ENCODE assay signal across 1 cellular context in genomic region chr2:230947908-230948365, GRCh38.
A peak's percentile ranks its signal among the peaks of the same experiment; 100 is the strongest.
TF ChIP-seq lines count a peak whose summit lies in the region.

No MANE protein-coding gene starts in this region.

TF ChIP-seq in GM12878, 131 proteins besides CTCF, POLR2A, EP300 and RAD21 (continued from another document and continues in another):
- TF ChIP-seq, protein P1, sequence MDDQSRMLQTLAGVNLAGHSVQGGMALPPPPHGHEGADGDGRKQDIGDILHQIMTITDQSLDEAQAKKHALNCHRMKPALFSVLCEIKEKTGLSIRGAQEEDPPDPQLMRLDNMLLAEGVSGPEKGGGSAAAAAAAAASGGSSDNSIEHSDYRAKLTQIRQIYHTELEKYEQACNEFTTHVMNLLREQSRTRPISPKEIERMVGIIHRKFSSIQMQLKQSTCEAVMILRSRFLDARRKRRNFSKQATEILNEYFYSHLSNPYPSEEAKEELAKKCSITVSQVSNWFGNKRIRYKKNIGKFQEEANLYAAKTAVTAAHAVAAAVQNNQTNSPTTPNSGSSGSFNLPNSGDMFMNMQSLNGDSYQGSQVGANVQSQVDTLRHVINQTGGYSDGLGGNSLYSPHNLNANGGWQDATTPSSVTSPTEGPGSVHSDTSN (IDR thresholded peaks at IDR 0.05; ENCODE audit: insufficient replicate concordance, low read depth, low read length), result no peak
- TF ChIP-seq NR2C2 (IDR thresholded peaks at IDR 0.05; ENCODE audit: borderline replicate concordance, control insufficient read depth, insufficient read length, low read depth) (no peak), ATF3 (IDR thresholded peaks at IDR 0.05; ENCODE audit: borderline replicate concordance, extremely low read depth, low read depth, low read length) (no peak), EZH2 (IDR thresholded peaks at IDR 0.05; ENCODE audit: borderline replicate concordance, control insufficient read depth, low read depth, low read length) (no peak), DPF2 (IDR thresholded peaks at IDR 0.05) (peak; percentile 46; the same call in 1 of the 2 replicates), ZNF384 (IDR thresholded peaks at IDR 0.05; ENCODE audit: borderline replicate concordance, low read depth, low read length) (no peak), ZNF24 (IDR thresholded peaks at IDR 0.05) (no peak), FOS (IDR thresholded peaks at IDR 0.05; ENCODE audit: borderline replicate concordance, extremely low read depth, insufficient read length) (no peak), BHLHE40 (IDR thresholded peaks at IDR 0.05; ENCODE audit: borderline replicate concordance in 1 of 2, low read depth in 2 of 2, low read length in 1 of 2) (peak in 1 of 2 experiments; percentile 42; a peak in 1 of 4 replicates), NFXL1 (IDR thresholded peaks at IDR 0.05; ENCODE audit: borderline replicate concordance) (no peak), CHD1 (IDR thresholded peaks at IDR 0.05; ENCODE audit: low read depth, low read length) (no peak), IRF3 (IDR thresholded peaks at IDR 0.05) (no peak), ASH2L (IDR thresholded peaks at IDR 0.05; ENCODE audit: borderline replicate concordance, low read depth) (no peak), MAX (IDR thresholded peaks at IDR 0.05; ENCODE audit: low read depth, low read length) (no peak), POU2F2 (IDR thresholded peaks at IDR 0.05; ENCODE audit: borderline replicate concordance, low read depth, low read length) (peak; percentile 77; the same call in 2 of the 3 replicates), MLLT1 (IDR thresholded peaks at IDR 0.05) (peak; percentile 59; the same call in 1 of the 2 replicates), PAX8 (IDR thresholded peaks at IDR 0.05) (no peak), CBX3 (IDR thresholded peaks at IDR 0.05; ENCODE audit: borderline replicate concordance, low read depth) (no peak), CREM (IDR thresholded peaks at IDR 0.05; ENCODE audit: low read depth) (peak; percentile 56; the same call in 1 of the 2 replicates), SIN3A (IDR thresholded peaks at IDR 0.05; ENCODE audit: low read depth, low read length) (no peak), HSF1 (IDR thresholded peaks at IDR 0.05; ENCODE audit: low read depth, low read length) (no peak), YY1 (IDR thresholded peaks at IDR 0.05; ENCODE audit: low read depth, low read length) (peak; percentile 67), ATF2 (IDR thresholded peaks at IDR 0.05; ENCODE audit: low read length) (no peak), ZNF687 (IDR thresholded peaks at IDR 0.05) (peak; percentile 88; the same call in 1 of the 2 replicates), FOXK2 (IDR thresholded peaks at IDR 0.05) (no peak), NFYA (IDR thresholded peaks at IDR 0.05; ENCODE audit: borderline replicate concordance, low read depth, low read length) (no peak), ZBTB33 (IDR thresholded peaks at IDR 0.05) (no peak), SMAD5 (IDR thresholded peaks at IDR 0.05; ENCODE audit: low read depth) (no peak; the same call in 1 of the 2 replicates), TAF1 (IDR thresholded peaks at IDR 0.05; ENCODE audit: borderline replicate concordance, low read depth, low read length) (peak; percentile 82), NR2C1 (IDR thresholded peaks at IDR 0.05) (no peak)
- TF ChIP-seq, protein P2, sequence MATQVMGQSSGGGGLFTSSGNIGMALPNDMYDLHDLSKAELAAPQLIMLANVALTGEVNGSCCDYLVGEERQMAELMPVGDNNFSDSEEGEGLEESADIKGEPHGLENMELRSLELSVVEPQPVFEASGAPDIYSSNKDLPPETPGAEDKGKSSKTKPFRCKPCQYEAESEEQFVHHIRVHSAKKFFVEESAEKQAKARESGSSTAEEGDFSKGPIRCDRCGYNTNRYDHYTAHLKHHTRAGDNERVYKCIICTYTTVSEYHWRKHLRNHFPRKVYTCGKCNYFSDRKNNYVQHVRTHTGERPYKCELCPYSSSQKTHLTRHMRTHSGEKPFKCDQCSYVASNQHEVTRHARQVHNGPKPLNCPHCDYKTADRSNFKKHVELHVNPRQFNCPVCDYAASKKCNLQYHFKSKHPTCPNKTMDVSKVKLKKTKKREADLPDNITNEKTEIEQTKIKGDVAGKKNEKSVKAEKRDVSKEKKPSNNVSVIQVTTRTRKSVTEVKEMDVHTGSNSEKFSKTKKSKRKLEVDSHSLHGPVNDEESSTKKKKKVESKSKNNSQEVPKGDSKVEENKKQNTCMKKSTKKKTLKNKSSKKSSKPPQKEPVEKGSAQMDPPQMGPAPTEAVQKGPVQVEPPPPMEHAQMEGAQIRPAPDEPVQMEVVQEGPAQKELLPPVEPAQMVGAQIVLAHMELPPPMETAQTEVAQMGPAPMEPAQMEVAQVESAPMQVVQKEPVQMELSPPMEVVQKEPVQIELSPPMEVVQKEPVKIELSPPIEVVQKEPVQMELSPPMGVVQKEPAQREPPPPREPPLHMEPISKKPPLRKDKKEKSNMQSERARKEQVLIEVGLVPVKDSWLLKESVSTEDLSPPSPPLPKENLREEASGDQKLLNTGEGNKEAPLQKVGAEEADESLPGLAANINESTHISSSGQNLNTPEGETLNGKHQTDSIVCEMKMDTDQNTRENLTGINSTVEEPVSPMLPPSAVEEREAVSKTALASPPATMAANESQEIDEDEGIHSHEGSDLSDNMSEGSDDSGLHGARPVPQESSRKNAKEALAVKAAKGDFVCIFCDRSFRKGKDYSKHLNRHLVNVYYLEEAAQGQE (IDR thresholded peaks at IDR 0.05; ENCODE audit: low read depth, low read length), result no peak
- TF ChIP-seq, protein P3, sequence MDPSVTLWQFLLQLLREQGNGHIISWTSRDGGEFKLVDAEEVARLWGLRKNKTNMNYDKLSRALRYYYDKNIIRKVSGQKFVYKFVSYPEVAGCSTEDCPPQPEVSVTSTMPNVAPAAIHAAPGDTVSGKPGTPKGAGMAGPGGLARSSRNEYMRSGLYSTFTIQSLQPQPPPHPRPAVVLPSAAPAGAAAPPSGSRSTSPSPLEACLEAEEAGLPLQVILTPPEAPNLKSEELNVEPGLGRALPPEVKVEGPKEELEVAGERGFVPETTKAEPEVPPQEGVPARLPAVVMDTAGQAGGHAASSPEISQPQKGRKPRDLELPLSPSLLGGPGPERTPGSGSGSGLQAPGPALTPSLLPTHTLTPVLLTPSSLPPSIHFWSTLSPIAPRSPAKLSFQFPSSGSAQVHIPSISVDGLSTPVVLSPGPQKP (IDR thresholded peaks at IDR 0.05; ENCODE audit: low read depth, low read length), result no peak
- TF ChIP-seq, protein P4, sequence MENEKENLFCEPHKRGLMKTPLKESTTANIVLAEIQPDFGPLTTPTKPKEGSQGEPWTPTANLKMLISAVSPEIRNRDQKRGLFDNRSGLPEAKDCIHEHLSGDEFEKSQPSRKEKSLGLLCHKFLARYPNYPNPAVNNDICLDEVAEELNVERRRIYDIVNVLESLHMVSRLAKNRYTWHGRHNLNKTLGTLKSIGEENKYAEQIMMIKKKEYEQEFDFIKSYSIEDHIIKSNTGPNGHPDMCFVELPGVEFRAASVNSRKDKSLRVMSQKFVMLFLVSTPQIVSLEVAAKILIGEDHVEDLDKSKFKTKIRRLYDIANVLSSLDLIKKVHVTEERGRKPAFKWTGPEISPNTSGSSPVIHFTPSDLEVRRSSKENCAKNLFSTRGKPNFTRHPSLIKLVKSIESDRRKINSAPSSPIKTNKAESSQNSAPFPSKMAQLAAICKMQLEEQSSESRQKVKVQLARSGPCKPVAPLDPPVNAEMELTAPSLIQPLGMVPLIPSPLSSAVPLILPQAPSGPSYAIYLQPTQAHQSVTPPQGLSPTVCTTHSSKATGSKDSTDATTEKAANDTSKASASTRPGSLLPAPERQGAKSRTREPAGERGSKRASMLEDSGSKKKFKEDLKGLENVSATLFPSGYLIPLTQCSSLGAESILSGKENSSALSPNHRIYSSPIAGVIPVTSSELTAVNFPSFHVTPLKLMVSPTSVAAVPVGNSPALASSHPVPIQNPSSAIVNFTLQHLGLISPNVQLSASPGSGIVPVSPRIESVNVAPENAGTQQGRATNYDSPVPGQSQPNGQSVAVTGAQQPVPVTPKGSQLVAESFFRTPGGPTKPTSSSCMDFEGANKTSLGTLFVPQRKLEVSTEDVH (IDR thresholded peaks at IDR 0.05; ENCODE audit: low read depth, partially characterized antibody), result no peak
